10 cellular contexts compared by ENCODE assay signal in genomic region chr10:71747039-71747807, GRCh38. TPM values are rescaled to one million over a fixed set of nuclear protein-coding genes. Genes with fewer than 3 reads are reported as not detected.
DNase-seq lines count a peak whose midpoint lies in the region; ATAC-seq, FAIRE-seq and TF ChIP-seq lines count a peak whose summit lies in the region.
"Had no signal": no experiment of that assay in that cellular context is flagged by ENCODE, and none has a peak within 500 bp of the region (broad histone marks: within the 10 kb centered on the region; RNA-seq: fewer than 3 reads in every experiment).

No MANE protein-coding gene starts in this region.

- TF ChIP-seq CTCF in fibroblast of villous mesenchyme (IDR thresholded peaks at IDR 0.05; ENCODE audit: insufficient read depth, low read depth, low read length) (no peak), psoas muscle (IDR thresholded peaks at IDR 0.05) (no peak)

- H3K4me3 Mint-ChIP-seq in T-helper 17 cell: peak overlapping the region; percentile 94

- peaks cover 0 to 14% of the 10 kb centered on the region in 2 donors for H3K36me3 ChIP-seq in psoas muscle (ENCODE audit: insufficient read depth in 1 of 2, low read depth in 1 of 2)

- H3K4me3 ChIP-seq in fibroblast of villous mesenchyme (ENCODE audit: low read depth, low read length) (no peak overlapping the region), psoas muscle (no peak overlapping the region)

- peak; percentile 72 for FAIRE-seq in GM12891 (lab: Jason Lieb, UNC)
- FAIRE-seq: G401.6 had no signal

- WGBS in psoas muscle, 3 donors: 68 to 74% (median 68%) methylated on average over 6 of the region's 6 CpGs

- no peaks in the 10 kb centered on the region for H3K27me3 Mint-ChIP-seq in T-helper 17 cell

- peak overlapping the region; percentile 15 for H3K27ac ChIP-seq in psoas muscle

- peak overlapping the region; percentile 98 for H3K27ac Mint-ChIP-seq in T-helper 17 cell

- H3K9me3 ChIP-seq in T-helper 17 cell (ENCODE audit: control insufficient read depth, low read length, poor library complexity, severe bottlenecking) (no peaks in the 10 kb centered on the region), psoas muscle (no peaks in the 10 kb centered on the region)

- TF ChIP-seq POLR2A in GM12891 (IDR thresholded peaks at IDR 0.05; ENCODE audit: low read depth, low read length): no peak

- H3K4me1 ChIP-seq in psoas muscle: peaks cover 44% of the 10 kb centered on the region

- DNase-seq in GM12891 (ENCODE audit: insufficient read length, low spot score): no peak
- no peak for DNase-seq in T-helper 17 cell
- peak; percentile 60 for DNase-seq in fibroblast of villous mesenchyme (ENCODE audit: low read depth)
- DNase-seq in psoas muscle: peak in 1 of 2 donors; percentile 34
- DNase-seq in COR-L47 (lab: John Stamatoyannopoulos, UW): no peak
- DNase-seq in NCI-H82 treated with DMSO at 0.1 percent for 48 hours (lab: John Stamatoyannopoulos, UW; ENCODE audit: unreplicated experiment): no peak
- no peak for DNase-seq in NCI-H774 (lab: John Stamatoyannopoulos, UW)
- no peak for DNase-seq in NCI-H446 treated with DMSO at 0.1 percent for 48 hours (lab: John Stamatoyannopoulos, UW)
- DNase-seq: activated T-cell treated with anti-CD3 and anti-CD28 coated beads for 4 hours had no signal

- H3K27me3 ChIP-seq in psoas muscle (ENCODE audit: insufficient read depth in 3 of 3, low read length in 2 of 3): no peaks in the 10 kb centered on the region

- peaks cover 5% of the 10 kb centered on the region for H3K36me3 Mint-ChIP-seq in T-helper 17 cell (ENCODE audit: low read depth)

- ATAC-seq in T-helper 17 cell (no peak), psoas muscle (no peak)

- intact Hi-C loops in psoas muscle (cut with DNase I): no loop called here

- H3K4me1 Mint-ChIP-seq in T-helper 17 cell: peaks cover 82% of the 10 kb centered on the region

TF ChIP-seq in GM12891, 5 proteins besides CTCF, POLR2A, EP300 and RAD21:
- TF ChIP-seq POU2F2 (IDR thresholded peaks at IDR 0.05; ENCODE audit: low read depth, low read length) (no peak), POLR2AphosphoS5 (IDR thresholded peaks at IDR 0.05; ENCODE audit: low read depth, low read length) (no peak), TAF1 (IDR thresholded peaks at IDR 0.05; ENCODE audit: low read depth, low read length) (no peak), SPI1 (IDR thresholded peaks at IDR 0.05; ENCODE audit: low read depth, low read length) (no peak), PAX5 (IDR thresholded peaks at IDR 0.05; ENCODE audit: insufficient read depth, low read length, severe bottlenecking) (no peak)
TF ChIP-seq in GM12891: peak in this region for 0.

RNA-seq across cellular contexts. Expression of gene VSIR, which starts 26.1 kb away (rescaled TPM):
- polyA plus RNA-seq in GM12891 (2012; ENCODE audit: low read depth, missing spikeins): 3.8 TPM
- total RNA-seq in T-helper 17 cell: 100 to 1,000 TPM; 119 to 124 TPM
- total RNA-seq in fibroblast of villous mesenchyme: 26.1 and 57.4 TPM in 2 replicates
- total RNA-seq in psoas muscle: 10 to 100 TPM; 12.5 to 20.4 (median 15.9) TPM
- 10 to 100 TPM; 14.8 to 21.8 (median 19.0) TPM for polyA plus RNA-seq in psoas muscle

RNA-seq across cellular contexts. Expression of gene C10orf105, which starts 27.6 kb away (rescaled TPM):
- polyA plus RNA-seq in GM12891 (2012; ENCODE audit: low read depth, missing spikeins): 0.04 TPM
- total RNA-seq in T-helper 17 cell: under 1 TPM; 0.31 to 0.37 TPM
- total RNA-seq in fibroblast of villous mesenchyme: under 0.01 TPM in 1 of 2 replicates, not detected in the other
- total RNA-seq in psoas muscle: not detected
- under 1 TPM; 0.01 to 0.03 (median 0.03) TPM for polyA plus RNA-seq in psoas muscle
